ENCODE assay signal across 24 cellular contexts in the genomic region with DNA sequence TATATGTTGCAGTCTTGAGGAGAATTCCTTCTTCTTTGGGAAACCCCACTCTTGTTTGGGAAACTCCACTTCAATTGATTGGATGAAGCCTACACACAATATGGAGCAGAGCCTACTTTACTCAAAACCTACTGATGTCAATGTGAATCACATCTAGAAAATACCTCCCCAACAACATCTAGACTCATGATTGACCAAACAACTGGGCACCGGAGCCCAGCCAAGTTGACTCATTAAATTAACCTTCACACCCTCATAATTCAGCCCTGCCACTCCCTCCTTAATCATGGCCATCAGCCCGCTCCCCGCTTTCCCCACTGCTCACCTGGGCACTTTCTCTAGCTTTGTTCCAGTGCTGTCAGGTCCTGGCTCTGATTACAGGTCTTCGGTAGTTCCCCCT.
"Had no signal": no experiment of that assay in that cellular context is flagged by ENCODE, and none has a peak within 500 bp of the region (broad histone marks: within the 10 kb centered on the region; RNA-seq: fewer than 3 reads in every experiment).

No MANE protein-coding gene starts in this region.

- H3K9me3 Mint-ChIP-seq: endodermal cell; naive thymus-derived CD8-positive, alpha-beta T cell; stimulated activated naive B cell treated with anti-CD40 and anti-IgM and Interleukin-4, amounts not matched to agents 10 μg/mL and 1 μg/mL and 100 μg/mL, for 72 hours; stimulated activated naive CD8-positive, alpha-beta T cell treated with anti-CD3 and anti-CD28 coated beads, Interleukin-15, amount 100 ng/mL, for 72 hours had no signal

- ATAC-seq: esophagus mucosa; mucosa of descending colon; naive thymus-derived CD8-positive, alpha-beta T cell; stimulated activated naive B cell treated with anti-CD40 and anti-IgM and Interleukin-4, amounts not matched to agents 10 μg/mL and 1 μg/mL and 100 μg/mL, for 72 hours; stimulated activated naive CD8-positive, alpha-beta T cell treated with anti-CD3 and anti-CD28 coated beads, Interleukin-15, amount 100 ng/mL, for 72 hours had no signal

- H3K27ac Mint-ChIP-seq: endodermal cell; naive thymus-derived CD8-positive, alpha-beta T cell; stimulated activated naive B cell treated with anti-CD40 and anti-IgM and Interleukin-4, amounts not matched to agents 10 μg/mL and 1 μg/mL and 100 μg/mL, for 72 hours; stimulated activated naive CD8-positive, alpha-beta T cell treated with anti-CD3 and anti-CD28 coated beads, Interleukin-15, amount 100 ng/mL, for 72 hours had no signal

- H3K27me3 ChIP-seq: colonic mucosa, hepatocyte, ovary, right atrium auricular region, sigmoid colon, transverse colon had no signal

- H3K4me3 Mint-ChIP-seq: endodermal cell; naive thymus-derived CD8-positive, alpha-beta T cell; neural crest cell; stimulated activated naive B cell treated with anti-CD40 and anti-IgM and Interleukin-4, amounts not matched to agents 10 μg/mL and 1 μg/mL and 100 μg/mL, for 72 hours; stimulated activated naive CD8-positive, alpha-beta T cell treated with anti-CD3 and anti-CD28 coated beads, Interleukin-15, amount 100 ng/mL, for 72 hours had no signal

- FAIRE-seq: endothelial cell of umbilical vein had no signal

- H3K36me3 Mint-ChIP-seq: naive thymus-derived CD8-positive, alpha-beta T cell; stimulated activated naive B cell treated with anti-CD40 and anti-IgM and Interleukin-4, amounts not matched to agents 10 μg/mL and 1 μg/mL and 100 μg/mL, for 72 hours had no signal

- H3K36me3 ChIP-seq: colonic mucosa, left ventricle myocardium inferior, ovary, right atrium auricular region, sigmoid colon, thoracic aorta, transverse colon had no signal

- H3K27ac ChIP-seq: colonic mucosa, hepatocyte, left ventricle myocardium inferior, ovary, right atrium auricular region, sigmoid colon, skin epidermis, thoracic aorta, transverse colon had no signal

- H3K4me1 ChIP-seq: colonic mucosa, left ventricle myocardium inferior, right atrium auricular region, sigmoid colon, transverse colon had no signal

- H3K9me3 ChIP-seq: colonic mucosa, left ventricle myocardium inferior, ovary, right atrium auricular region, sigmoid colon, thoracic aorta, transverse colon had no signal

- H3K4me2 ChIP-seq: hepatocyte had no signal

- H2AFZ ChIP-seq: hepatocyte had no signal

- H3K4me1 Mint-ChIP-seq: naive thymus-derived CD8-positive, alpha-beta T cell; stimulated activated naive B cell treated with anti-CD40 and anti-IgM and Interleukin-4, amounts not matched to agents 10 μg/mL and 1 μg/mL and 100 μg/mL, for 72 hours; stimulated activated naive CD8-positive, alpha-beta T cell treated with anti-CD3 and anti-CD28 coated beads, Interleukin-15, amount 100 ng/mL, for 72 hours had no signal

- DNase-seq: colonic mucosa; dermis blood vessel endothelial cell; effector CD4-positive, alpha-beta T cell; endodermal cell; foreskin fibroblast; kidney; left cardiac atrium; left ventricle myocardium inferior; mucosa of descending colon; naive thymus-derived CD8-positive, alpha-beta T cell; ovary; sigmoid colon; stimulated activated CD4-positive, alpha-beta T cell treated with anti-CD3 and anti-CD28 coated beads, Interleukin-2, amount 100 ng/mL, for 24 hours; stimulated activated CD4-positive, alpha-beta T cell treated with anti-CD3 and anti-CD28 coated beads, Interleukin-4, amount 100 ng/mL, for 4 hours; stimulated activated naive B cell treated with anti-CD40 and anti-IgM and Interleukin-4, amounts not matched to agents 10 μg/mL and 1 μg/mL and 100 μg/mL, for 72 hours; stimulated activated naive CD8-positive, alpha-beta T cell treated with anti-CD3 and anti-CD28 coated beads, Interleukin-15, amount 100 ng/mL, for 72 hours; transverse colon had no signal

- H3K4me3 ChIP-seq: colonic mucosa, hepatocyte, left ventricle myocardium inferior, mucosa of descending colon, ovary, right atrium auricular region, sigmoid colon, skin epidermis, thoracic aorta, transverse colon had no signal

- H3K79me2 ChIP-seq: hepatocyte had no signal
